8 cellular contexts compared by ENCODE assay signal in the genomic region with DNA sequence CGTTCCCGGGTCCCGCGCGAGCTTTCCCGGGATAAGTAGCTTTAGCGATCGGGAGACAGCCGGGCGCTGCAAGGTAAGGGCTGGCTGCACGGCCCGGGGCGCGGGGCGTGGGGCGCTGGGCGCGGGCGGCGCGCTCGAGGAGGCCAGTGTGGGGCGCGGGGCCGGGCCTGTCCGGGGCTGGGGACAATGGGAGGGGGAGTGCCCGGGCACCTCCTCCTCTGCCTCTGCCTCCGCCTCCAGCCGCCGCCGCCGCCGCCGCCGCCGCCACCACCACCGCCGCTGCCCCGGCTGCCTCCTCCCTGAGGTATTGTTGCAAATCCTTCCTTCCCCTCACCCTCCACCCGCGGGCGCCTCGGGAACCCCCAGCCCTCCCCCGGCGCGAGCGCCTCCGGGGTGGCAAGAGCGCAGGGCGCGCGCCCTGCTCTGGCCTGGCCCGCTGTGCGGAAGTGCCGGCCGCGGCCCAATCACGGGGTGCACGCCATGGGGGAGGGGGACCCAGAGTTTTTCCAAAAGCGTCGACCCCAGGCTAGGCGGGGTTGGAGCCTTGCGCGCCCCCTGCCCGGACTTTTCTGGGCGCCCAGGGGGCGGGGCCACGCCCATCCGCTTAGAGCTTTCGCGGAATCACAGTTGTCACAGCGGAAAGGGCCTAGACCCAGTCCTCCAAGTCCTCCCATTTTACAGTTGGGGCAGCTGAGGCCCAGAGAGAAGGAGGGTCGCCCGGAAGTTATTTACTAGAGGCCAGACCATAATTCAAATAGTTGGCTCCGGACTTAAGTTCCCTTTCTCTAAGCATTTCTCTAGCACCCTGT. TPM values are rescaled to one million over a fixed set of nuclear protein-coding genes. Genes with fewer than 3 reads are reported as not detected.
DNase-seq lines count a peak whose midpoint lies in the region; ATAC-seq, FAIRE-seq and TF ChIP-seq lines count a peak whose summit lies in the region.

A gene with protein sequence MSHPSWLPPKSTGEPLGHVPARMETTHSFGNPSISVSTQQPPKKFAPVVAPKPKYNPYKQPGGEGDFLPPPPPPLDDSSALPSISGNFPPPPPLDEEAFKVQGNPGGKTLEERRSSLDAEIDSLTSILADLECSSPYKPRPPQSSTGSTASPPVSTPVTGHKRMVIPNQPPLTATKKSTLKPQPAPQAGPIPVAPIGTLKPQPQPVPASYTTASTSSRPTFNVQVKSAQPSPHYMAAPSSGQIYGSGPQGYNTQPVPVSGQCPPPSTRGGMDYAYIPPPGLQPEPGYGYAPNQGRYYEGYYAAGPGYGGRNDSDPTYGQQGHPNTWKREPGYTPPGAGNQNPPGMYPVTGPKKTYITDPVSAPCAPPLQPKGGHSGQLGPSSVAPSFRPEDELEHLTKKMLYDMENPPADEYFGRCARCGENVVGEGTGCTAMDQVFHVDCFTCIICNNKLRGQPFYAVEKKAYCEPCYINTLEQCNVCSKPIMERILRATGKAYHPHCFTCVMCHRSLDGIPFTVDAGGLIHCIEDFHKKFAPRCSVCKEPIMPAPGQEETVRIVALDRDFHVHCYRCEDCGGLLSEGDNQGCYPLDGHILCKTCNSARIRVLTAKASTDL (plus strand): TSS at position 209 of the 809 bp plus-strand sequence. CDS start 251,964 bp downstream, outside the sequence.

- H3K27ac ChIP-seq in colonic mucosa = peak within 1 kb of the TSS; percentile 94

- H3K9me3 ChIP-seq in colonic mucosa = no peaks in the 10 kb centered on the region

- no peak for FAIRE-seq in GM12891 (lab: Jason Lieb, UNC)

- intact Hi-C loops in colonic mucosa (cut with DNase I) = loop anchor here (5.0 to 10.0 kb wide), 3 partner anchors 111 to 791 kb away; a partner anchor contains a TSS

- no peak for ATAC-seq in HG03039 (IDR thresholded peaks at IDR 0.05; ENCODE audit: unreplicated experiment)

- H3K9ac ChIP-seq in colonic mucosa (ENCODE audit: low read depth in 2 of 2, low read length in 2 of 2) = peak within 1 kb of the TSS; percentile 96

- DNase-seq in GM12891 (ENCODE audit: insufficient read length, low spot score) = peak; percentile 55
- DNase-seq in HFF-Myc (ENCODE audit: extremely low read depth, low read depth) = no peak
- peak; percentile 78 for DNase-seq in NCI-H1105 (lab: John Stamatoyannopoulos, UW)
- peak; percentile 85 for DNase-seq in activated CD4-positive, alpha-beta T cell treated with anti-CD3 and anti-CD28 coated beads for 48 hours
- DNase-seq in colonic mucosa = peak; percentile 80
- DNase-seq in left kidney (ENCODE audit: low read depth, low spot score) = peak; percentile 90
- DNase-seq in stimulated activated CD4-positive, alpha-beta T cell treated with anti-CD3 and anti-CD28 coated beads, Interleukin-1b, Interleukin-23, amount 100 ng/mL, for 48 hours = peak; percentile 84

- TF ChIP-seq CTCF in HFF-Myc (IDR thresholded peaks at IDR 0.05; ENCODE audit: low read depth, low read length, missing control alignments) = no peak
- no peak for TF ChIP-seq CTCF in colonic mucosa (IDR thresholded peaks at IDR 0.05)

- H3K4me1 ChIP-seq in colonic mucosa = peaks cover 10% of the 10 kb centered on the region

- no peaks in the 10 kb centered on the region for H3K27me3 ChIP-seq in colonic mucosa

- H3K4me3 ChIP-seq in HFF-Myc (replicated peaks; ENCODE audit: low read depth, low read length) (peak within 1 kb of the TSS; percentile 74), colonic mucosa (peak within 1 kb of the TSS; percentile 75)

- TF ChIP-seq POLR2A in GM12891 (IDR thresholded peaks at IDR 0.05; ENCODE audit: low read depth, low read length) = no peak

- H3K36me3 ChIP-seq in colonic mucosa = no peaks in the 10 kb centered on the region

TF ChIP-seq in GM12891, 5 proteins besides CTCF, POLR2A, EP300 and RAD21:
- no peak for TF ChIP-seq POU2F2 (IDR thresholded peaks at IDR 0.05; ENCODE audit: low read depth, low read length)
- TF ChIP-seq SPI1 (IDR thresholded peaks at IDR 0.05; ENCODE audit: low read depth, low read length) = peak; percentile 31; the same call in 1 of the 2 replicates
- TF ChIP-seq POLR2AphosphoS5 (IDR thresholded peaks at IDR 0.05; ENCODE audit: low read depth, low read length) = no peak
- no peak for TF ChIP-seq TAF1 (IDR thresholded peaks at IDR 0.05; ENCODE audit: low read depth, low read length)

RNA-seq across cellular contexts. Expression of the gene that starts here (rescaled TPM):
- 0.22 TPM for polyA plus RNA-seq in GM12891 (2012; ENCODE audit: low read depth, missing spikeins)
- total RNA-seq in colonic mucosa = 100 to 1,000 TPM; 170 to 246 TPM
